In genomic region chr5:176350416-176350815, GRCh38 we compare ENCODE assay signal across 22 cellular contexts.
"Had no signal": no experiment of that assay in that cellular context is flagged by ENCODE, and none has a peak within 500 bp of the region (broad histone marks: within the 10 kb centered on the region; RNA-seq: fewer than 3 reads in every experiment).

No MANE protein-coding gene starts in this region.

- H3K4me3 Mint-ChIP-seq: activated CD4-positive, alpha-beta T cell treated with anti-CD3 and anti-CD28 coated beads, Interleukin-2, amount 10 ng/mL, durations not matched to agents 7 days and 5 days; activated naive CD8-positive, alpha-beta T cell treated with anti-CD3 and anti-CD28 coated beads, Interleukin-2, amount 10 ng/mL, durations not matched to agents 7 days and 5 days; central memory CD8-positive, alpha-beta T cell; naive thymus-derived CD4-positive, alpha-beta T cell had no signal

- H3K9me3 Mint-ChIP-seq: activated CD4-positive, alpha-beta T cell treated with anti-CD3 and anti-CD28 coated beads, Interleukin-2, amount 10 ng/mL, durations not matched to agents 7 days and 5 days; activated naive CD8-positive, alpha-beta T cell treated with anti-CD3 and anti-CD28 coated beads, Interleukin-2, amount 10 ng/mL, durations not matched to agents 7 days and 5 days; central memory CD8-positive, alpha-beta T cell; naive thymus-derived CD4-positive, alpha-beta T cell had no signal

- H3K4me1 ChIP-seq: heart left ventricle, prostate gland, right atrium auricular region, transverse colon had no signal

- H3K27ac Mint-ChIP-seq: activated naive CD8-positive, alpha-beta T cell treated with anti-CD3 and anti-CD28 coated beads, Interleukin-2, amount 10 ng/mL, durations not matched to agents 7 days and 5 days had no signal

- H3K27me3 Mint-ChIP-seq: activated CD4-positive, alpha-beta T cell treated with anti-CD3 and anti-CD28 coated beads, Interleukin-2, amount 10 ng/mL, durations not matched to agents 7 days and 5 days; activated naive CD8-positive, alpha-beta T cell treated with anti-CD3 and anti-CD28 coated beads, Interleukin-2, amount 10 ng/mL, durations not matched to agents 7 days and 5 days; central memory CD8-positive, alpha-beta T cell; naive thymus-derived CD4-positive, alpha-beta T cell had no signal

- H3K27ac ChIP-seq: coronary artery, gastroesophageal sphincter, heart left ventricle, prostate gland, right atrium auricular region, transverse colon, vagina had no signal

- H3K9me3 ChIP-seq: gastroesophageal sphincter, heart left ventricle, prostate gland, right atrium auricular region, SK-N-SH, transverse colon, vagina had no signal

- H3K27me3 ChIP-seq: gastroesophageal sphincter, heart left ventricle, right atrium auricular region, transverse colon, vagina had no signal

- DNase-seq: activated CD4-positive, alpha-beta T cell treated with anti-CD3 and anti-CD28 coated beads, Interleukin-2, amount 10 ng/mL, durations not matched to agents 7 days and 5 days; activated effector memory CD4-positive, alpha-beta T cell treated with anti-CD3 and anti-CD28 coated beads, Interleukin-2, amount 50 U/mL, for 16 hours; activated naive CD8-positive, alpha-beta T cell treated with anti-CD3 and anti-CD28 coated beads, Interleukin-2, amount 10 ng/mL, durations not matched to agents 7 days and 5 days; heart left ventricle; kidney; naive thymus-derived CD4-positive, alpha-beta T cell; SK-N-SH; stimulated activated CD4-positive, alpha-beta T cell treated with anti-CD3 and anti-CD28 coated beads, Interleukin-12 subunit alpha, Interleukin-12 subunit beta, amount 100 ng/mL, for 4 hours; stimulated activated CD4-positive, alpha-beta T cell treated with anti-CD3 and anti-CD28 coated beads, Interleukin-1b, Interleukin-23, amount 100 ng/mL, for 48 hours; stimulated activated CD8-positive, alpha-beta memory T cell treated with anti-CD3 and anti-CD28 coated beads, Interleukin-4, amount 100 ng/mL, for 48 hours; stimulated activated naive CD4-positive, alpha-beta T cell treated with Interleukin-2 at 50 U/mL for 16 hours; T-helper 1 cell; T1000; transverse colon had no signal

- H3K4me3 ChIP-seq: coronary artery, gastroesophageal sphincter, heart left ventricle, prostate gland, right atrium auricular region, transverse colon, vagina had no signal

- ATAC-seq: esophagus mucosa; gastroesophageal sphincter; heart left ventricle; left lobe of liver; naive thymus-derived CD4-positive, alpha-beta T cell had no signal
